In the genomic region with DNA sequence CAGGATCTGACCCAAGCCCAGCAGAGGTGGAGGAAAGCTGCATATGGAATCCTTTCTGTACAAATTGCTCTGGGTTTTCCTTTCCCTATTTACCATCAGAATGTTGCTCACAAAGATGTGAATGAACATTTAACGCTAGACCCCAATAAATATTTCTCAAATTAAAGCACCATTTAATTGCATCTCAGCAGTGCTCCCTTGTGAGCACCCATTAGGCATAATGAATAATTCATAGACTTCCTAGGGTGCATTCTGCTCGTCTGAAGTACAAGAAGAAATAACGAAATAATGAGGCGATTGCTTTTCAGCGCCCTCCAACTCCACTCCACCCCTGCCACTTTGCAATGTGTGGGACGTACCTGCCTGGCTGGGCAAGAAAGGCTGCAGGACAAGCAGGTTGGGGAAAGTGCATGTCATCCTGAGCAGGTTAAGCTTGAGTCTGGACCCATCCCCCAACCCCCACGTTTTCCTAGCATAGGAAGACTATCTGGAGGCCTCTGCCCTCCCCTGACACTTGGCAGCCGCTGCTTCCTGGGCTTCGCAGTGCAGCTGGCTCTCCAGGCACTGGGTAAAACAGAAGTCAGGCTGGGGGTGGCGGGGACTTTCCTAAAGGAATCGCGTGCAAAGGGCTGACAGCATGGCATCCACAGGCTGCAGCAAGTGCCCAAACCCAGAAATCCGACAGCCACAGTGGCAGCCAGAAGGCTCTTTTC, we compare ENCODE assay signal across 12 cellular contexts.
A peak's percentile ranks its signal among the peaks of the same experiment; 100 is the strongest.
DNase-seq lines count a peak whose midpoint lies in the region; ATAC-seq and TF ChIP-seq lines count a peak whose summit lies in the region.
"Had no signal": no experiment of that assay in that cellular context is flagged by ENCODE, and none has a peak within 500 bp of the region (broad histone marks: within the 10 kb centered on the region; RNA-seq: fewer than 3 reads in every experiment).

No MANE protein-coding gene starts in this region.

- no peaks in the 10 kb centered on the region for H3K9me3 Mint-ChIP-seq in GM23338
- no peaks in the 10 kb centered on the region for H3K9me3 Mint-ChIP-seq in CD8-positive, alpha-beta T cell
- H3K9me3 Mint-ChIP-seq: activated T-cell treated with anti-CD3 and anti-CD28 coated beads, Interleukin-2, amount 50 U/mL, for 24 hours; CD8-positive, alpha-beta memory T cell had no signal

- ATAC-seq in GM23338 (peak; percentile 96), GM18873 (IDR thresholded peaks at IDR 0.05; ENCODE audit: low FRiP score, unreplicated experiment) (no peak), upper lobe of right lung (no peak)
- no peak for ATAC-seq in CD8-positive, alpha-beta T cell
- ATAC-seq: PC-3 had no signal

- POLR2A ChIA-PET in CD8-positive, alpha-beta T cell (lab: Charles Lee), result no interaction called here

- peaks cover 2% of the 10 kb centered on the region for H3K27me3 Mint-ChIP-seq in GM23338 (ENCODE audit: insufficient read depth, low read depth, poor library complexity)
- no peaks in the 10 kb centered on the region for H3K27me3 Mint-ChIP-seq in CD8-positive, alpha-beta T cell (ENCODE audit: low read depth)

- peak overlapping the region; percentile 55 for H3K4me3 Mint-ChIP-seq in GM23338
- no peak overlapping the region for H3K4me3 Mint-ChIP-seq in CD8-positive, alpha-beta T cell
- H3K4me3 Mint-ChIP-seq: activated T-cell treated with anti-CD3 and anti-CD28 coated beads, Interleukin-2, amount 50 U/mL, for 24 hours; CD8-positive, alpha-beta memory T cell had no signal

- H3K36me3 ChIP-seq in GM23338 (ENCODE audit: insufficient read depth) (no peaks in the 10 kb centered on the region), fibroblast of lung (ENCODE audit: control insufficient read depth, insufficient read depth, low read length) (no peaks in the 10 kb centered on the region), upper lobe of right lung (no peaks in the 10 kb centered on the region)
- no peaks in the 10 kb centered on the region for H3K36me3 ChIP-seq in CD8-positive, alpha-beta T cell (ENCODE audit: insufficient read depth, low read length)

- CTCF ChIA-PET in CD8-positive, alpha-beta T cell (lab: Charles Lee), result no interaction called here

- 0 out of 2 replicates have a peak, but pooled peaks cover 4% of the 10 kb centered on the region for H3K9me2 ChIP-seq in GM23338 (ENCODE audit: insufficient read depth)

- DNase-seq in GM23338 (ENCODE audit: low spot score) (peak; percentile 85), NCI-H2196 treated with DMSO at 0.1 percent for 48 hours (lab: John Stamatoyannopoulos, UW; ENCODE audit: unreplicated experiment) (peak; percentile 97), fibroblast of lung (ENCODE audit: low read depth in 2 of 2) (peak; percentile 5 to 29), myocyte (ENCODE audit: low read depth) (peak; percentile 93), putamen (ENCODE audit: low spot score) (no peak), upper lobe of right lung (no peak)
- DNase-seq in CD8-positive, alpha-beta T cell, result no peak
- DNase-seq: activated T-cell treated with anti-CD3 and anti-CD28 coated beads, Interleukin-2, amount 50 U/mL, for 24 hours; CD8-positive, alpha-beta memory T cell; PC-3; small intestine had no signal

- TF ChIP-seq CTCF in GM23338 (conservative IDR thresholded peaks at IDR 0.05; ENCODE audit: low read depth in 2 of 2) (no peak), fibroblast of lung (conservative IDR thresholded peaks at IDR 0.05 in 1 of 2, IDR thresholded peaks at IDR 0.05 in 1 of 2; ENCODE audit: low read depth in 1 of 2, low read length in 2 of 2) (no peak), upper lobe of right lung (IDR thresholded peaks at IDR 0.05) (no peak)
- TF ChIP-seq CTCF in CD8-positive, alpha-beta T cell (IDR thresholded peaks at IDR 0.05), result no peak

- intact Hi-C loops in CD8-positive, alpha-beta T cell (cut with DNase I, micrococcal nuclease), result no loop called here
- intact Hi-C loops in upper lobe of right lung (cut with DNase I), result no loop called here

- peak overlapping the region; percentile 93 for H3K27ac Mint-ChIP-seq in GM23338
- no peak overlapping the region for H3K27ac Mint-ChIP-seq in CD8-positive, alpha-beta T cell
- H3K27ac Mint-ChIP-seq: activated T-cell treated with anti-CD3 and anti-CD28 coated beads, Interleukin-2, amount 50 U/mL, for 24 hours; CD8-positive, alpha-beta memory T cell had no signal

- no peaks in the 10 kb centered on the region for H3K79me2 ChIP-seq in GM23338 (replicated peaks; ENCODE audit: insufficient read depth)
- no peaks in the 10 kb centered on the region for H3K79me2 ChIP-seq in fibroblast of lung (ENCODE audit: control insufficient read depth, insufficient read depth, low read length)

- H3K27ac ChIP-seq in GM23338 (ENCODE audit: low read depth) (peak overlapping the region; percentile 76), fibroblast of lung (ENCODE audit: insufficient read depth, low read length) (no peak overlapping the region), upper lobe of right lung (no peak overlapping the region)
- no peak overlapping the region for H3K27ac ChIP-seq in CD8-positive, alpha-beta T cell (ENCODE audit: low read depth, low read length)

- no peaks in the 10 kb centered on the region; the same call in 1 of the 2 replicates for H3F3A ChIP-seq in GM23338 (replicated peaks; ENCODE audit: low read depth)

- H2AFZ ChIP-seq in GM23338 (peak overlapping the region; percentile 12; the same call in 1 of the 2 replicates), fibroblast of lung (ENCODE audit: low read length) (no peak overlapping the region)

- no peaks in the 10 kb centered on the region for H4K20me1 ChIP-seq in GM23338 (replicated peaks; ENCODE audit: insufficient read depth)
- no peaks in the 10 kb centered on the region for H4K20me1 ChIP-seq in fibroblast of lung (ENCODE audit: control insufficient read depth, extremely low read depth, insufficient read depth, low read length)

- no peaks in the 10 kb centered on the region for H3K9me3 ChIP-seq in fibroblast of lung (ENCODE audit: control insufficient read depth, insufficient read depth, low read depth, low read length)
- H3K9me3 ChIP-seq in CD8-positive, alpha-beta T cell (ENCODE audit: low read length), result no peaks in the 10 kb centered on the region
- no peaks in the 10 kb centered on the region for H3K9me3 ChIP-seq in upper lobe of right lung

- peaks cover under 1% of the 10 kb centered on the region; the same call in 2 of the 3 replicates for H3K36me3 Mint-ChIP-seq in GM23338 (ENCODE audit: low read depth)
- H3K36me3 Mint-ChIP-seq in CD8-positive, alpha-beta T cell, result no peaks in the 10 kb centered on the region

- no peak overlapping the region for H3K9ac ChIP-seq in fibroblast of lung (ENCODE audit: insufficient read depth, low read length)

- H3K4me2 ChIP-seq in GM23338 (peak overlapping the region; percentile 76), fibroblast of lung (ENCODE audit: extremely low read depth, insufficient read depth, low read length) (no peak overlapping the region)

- H3K27me3 ChIP-seq in GM23338 (ENCODE audit: insufficient read depth) (peaks cover 5% of the 10 kb centered on the region; the same call in 1 of the 2 replicates), fibroblast of lung (ENCODE audit: control insufficient read depth, insufficient read depth, low read length) (no peaks in the 10 kb centered on the region), upper lobe of right lung (no peaks in the 10 kb centered on the region)
- no peaks in the 10 kb centered on the region for H3K27me3 ChIP-seq in CD8-positive, alpha-beta T cell (ENCODE audit: insufficient read depth, low read length)

- H3K4me1 ChIP-seq in GM23338 (ENCODE audit: insufficient read depth), result peaks cover 47% of the 10 kb centered on the region
- H3K4me1 ChIP-seq in fibroblast of lung (ENCODE audit: control insufficient read depth, extremely low read depth, insufficient read depth, low read length), result no peaks in the 10 kb centered on the region
- H3K4me1 ChIP-seq in CD8-positive, alpha-beta T cell (ENCODE audit: insufficient read depth, low read length), result no peaks in the 10 kb centered on the region
- H3K4me1 ChIP-seq in upper lobe of right lung, result no peaks in the 10 kb centered on the region

- peaks cover 53% of the 10 kb centered on the region for H3K4me1 Mint-ChIP-seq in GM23338
- no peaks in the 10 kb centered on the region for H3K4me1 Mint-ChIP-seq in CD8-positive, alpha-beta T cell (ENCODE audit: low read depth)
- H3K4me1 Mint-ChIP-seq: CD8-positive, alpha-beta memory T cell had no signal

- H3K4me3 ChIP-seq in GM23338 (peak overlapping the region; percentile 40), fibroblast of lung (replicated peaks in 1 of 4; ENCODE audit: control extremely low read depth in 1 of 4, insufficient read depth in 1 of 4, low read depth in 3 of 4, low read length in 4 of 4) (no peak overlapping the region), upper lobe of right lung (no peak overlapping the region)
- no peak overlapping the region for H3K4me3 ChIP-seq in CD8-positive, alpha-beta T cell (ENCODE audit: low read depth, low read length)

Comparison
In these comparisons a context has a peak if more than half of its experiments do, and no peak if none do; other contexts are left out.
1. DNase-seq: peak in GM23338 (single experiment), NCI-H2196 treated with DMSO at 0.1 percent for 48 hours (single experiment), fibroblast of lung (2 of 2) and myocyte (single experiment); none in CD8-positive, alpha-beta T cell (0 of 7), putamen (single experiment) and upper lobe of right lung (single experiment).